In genomic region chr9:132404228-132404881, GRCh38 we compare ENCODE assay signal across 13 cellular contexts. TPM values are rescaled to one million over a fixed set of nuclear protein-coding genes. Genes with fewer than 3 reads are reported as not detected.
DNase-seq lines count a peak whose midpoint lies in the region; ATAC-seq lines count a peak whose summit lies in the region.
"Had no signal": no experiment of that assay in that cellular context is flagged by ENCODE, and none has a peak within 500 bp of the region (broad histone marks: within the 10 kb centered on the region; RNA-seq: fewer than 3 reads in every experiment).

No MANE protein-coding gene starts in this region.

- intact Hi-C loops in sciatic nerve (cut with DNase I) = no loop called here

- peaks cover 49% of the 10 kb centered on the region for H3K4me1 Mint-ChIP-seq in central memory CD8-positive, alpha-beta T cell

- 0 out of 2 replicates have a peak, but pooled peaks cover 3% of the 10 kb centered on the region for H3K27me3 ChIP-seq in SJCRH30
- H3K27me3 ChIP-seq: brain microvascular endothelial cell, tibial artery had no signal

- no peaks in the 10 kb centered on the region for H3K27me3 Mint-ChIP-seq in central memory CD8-positive, alpha-beta T cell

- H3K27ac Mint-ChIP-seq in central memory CD8-positive, alpha-beta T cell (ENCODE audit: low read depth) = peak overlapping the region; percentile 89

- peak overlapping the region; percentile 58 for H3K27ac ChIP-seq in SJCRH30
- H3K27ac ChIP-seq: brain microvascular endothelial cell, tibial artery had no signal

- ATAC-seq in central memory CD8-positive, alpha-beta T cell (replicated peaks; ENCODE audit: extremely low read depth, poor library complexity, severe bottlenecking) = peak; percentile 34
- ATAC-seq in GM18868 (IDR thresholded peaks at IDR 0.05; ENCODE audit: unreplicated experiment) (no peak), sciatic nerve (no peak)

- H3K4me3 Mint-ChIP-seq in central memory CD8-positive, alpha-beta T cell = peak overlapping the region; percentile 94

- H3K4me3 ChIP-seq in SJCRH30 = peak overlapping the region; percentile 3
- H3K4me3 ChIP-seq: tibial artery had no signal

- H3K36me3 Mint-ChIP-seq in central memory CD8-positive, alpha-beta T cell (ENCODE audit: insufficient read depth) = peaks cover 45% of the 10 kb centered on the region

- H3K4me1 ChIP-seq in SJCRH30 = peaks cover 18% of the 10 kb centered on the region

- DNase-seq in NCI-H2029 treated with DMSO at 0.1 percent for 48 hours (lab: John Stamatoyannopoulos, UW) (peak; percentile 7), NCI-H2029 (lab: John Stamatoyannopoulos, UW) (no peak), SJCRH30 (peak; percentile 26 to 54), AG20443 (ENCODE audit: low spot score) (no peak), sciatic nerve (ENCODE audit: low spot score) (no peak)
- no peak for DNase-seq in central memory CD8-positive, alpha-beta T cell (ENCODE audit: low spot score in 2 of 2)
- peak; percentile 11 for DNase-seq in stimulated activated CD4-positive, alpha-beta T cell treated with anti-CD3 and anti-CD28 coated beads, Interleukin-4, amount 100 ng/mL, for 24 hours
- DNase-seq: 8988T, brain microvascular endothelial cell, foreskin fibroblast, Karpas-422, tibial artery had no signal

- H3K9me3 ChIP-seq in SJCRH30 (replicated peaks) = no peaks in the 10 kb centered on the region
- H3K9me3 ChIP-seq: tibial artery had no signal

- no peaks in the 10 kb centered on the region for H3K9me3 Mint-ChIP-seq in central memory CD8-positive, alpha-beta T cell

- H3K36me3 ChIP-seq in SJCRH30 = peaks cover 37% of the 10 kb centered on the region

RNA-seq across cellular contexts. Expression of gene TTF1, which starts 2.3 kb away (rescaled TPM):
- 20.3 and 25.9 TPM in 2 replicates for total RNA-seq in SJCRH30 (2014; rRNA removed; shearing (Covaris generic))
- 15.6 TPM for total RNA-seq in sciatic nerve

RNA-seq across cellular contexts. Expression of gene CFAP77, which starts 5.7 kb away (rescaled TPM):
- not detected in 2 replicates for total RNA-seq in SJCRH30 (2014; rRNA removed; shearing (Covaris generic))
- total RNA-seq in sciatic nerve = not detected

RNA-seq across cellular contexts. Expression of gene SETX, which starts 49.6 kb away (rescaled TPM):
- total RNA-seq in SJCRH30 (2014; rRNA removed; shearing (Covaris generic)) = 44.7 and 51.7 TPM in 2 replicates
- total RNA-seq in sciatic nerve = 66.7 TPM

Comparison
In these comparisons a context has a peak if more than half of its experiments do, and no peak if none do; other contexts are left out.
1. DNase-seq: peak in NCI-H2029 treated with DMSO at 0.1 percent for 48 hours (single experiment), SJCRH30 (2 of 2) and stimulated activated CD4-positive, alpha-beta T cell treated with anti-CD3 and anti-CD28 coated beads, Interleukin-4, amount 100 ng/mL, for 24 hours (single experiment); none in NCI-H2029 (single experiment), central memory CD8-positive, alpha-beta T cell (0 of 2), AG20443 (single experiment) and sciatic nerve (single experiment).